In the genomic region with DNA sequence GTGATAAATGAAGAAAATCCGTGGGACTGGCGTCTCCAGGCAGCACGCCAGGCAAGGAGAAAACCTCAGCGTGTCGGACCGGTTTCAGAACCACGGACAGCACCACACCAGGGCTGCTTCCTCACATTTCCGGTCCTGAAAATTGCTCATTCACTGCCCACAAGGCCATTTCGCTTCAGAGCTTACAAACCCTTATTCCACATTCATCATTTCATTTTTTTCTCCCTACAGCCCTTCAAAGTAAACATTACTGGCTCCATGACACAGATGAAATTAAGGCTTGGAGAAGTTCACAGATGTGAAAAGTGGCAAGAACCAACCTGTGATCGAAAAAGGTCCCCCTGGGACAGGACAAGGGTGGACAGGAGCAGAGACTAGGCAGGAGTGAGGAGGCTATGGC, we compare ENCODE assay signal across 1 cellular context.
TF ChIP-seq lines count a peak whose summit lies in the region.

No MANE protein-coding gene starts in this region.

TF ChIP-seq in GM23338, 12 proteins besides CTCF, POLR2A, EP300 and RAD21 (continued from another document):
- TF ChIP-seq, protein P1, sequence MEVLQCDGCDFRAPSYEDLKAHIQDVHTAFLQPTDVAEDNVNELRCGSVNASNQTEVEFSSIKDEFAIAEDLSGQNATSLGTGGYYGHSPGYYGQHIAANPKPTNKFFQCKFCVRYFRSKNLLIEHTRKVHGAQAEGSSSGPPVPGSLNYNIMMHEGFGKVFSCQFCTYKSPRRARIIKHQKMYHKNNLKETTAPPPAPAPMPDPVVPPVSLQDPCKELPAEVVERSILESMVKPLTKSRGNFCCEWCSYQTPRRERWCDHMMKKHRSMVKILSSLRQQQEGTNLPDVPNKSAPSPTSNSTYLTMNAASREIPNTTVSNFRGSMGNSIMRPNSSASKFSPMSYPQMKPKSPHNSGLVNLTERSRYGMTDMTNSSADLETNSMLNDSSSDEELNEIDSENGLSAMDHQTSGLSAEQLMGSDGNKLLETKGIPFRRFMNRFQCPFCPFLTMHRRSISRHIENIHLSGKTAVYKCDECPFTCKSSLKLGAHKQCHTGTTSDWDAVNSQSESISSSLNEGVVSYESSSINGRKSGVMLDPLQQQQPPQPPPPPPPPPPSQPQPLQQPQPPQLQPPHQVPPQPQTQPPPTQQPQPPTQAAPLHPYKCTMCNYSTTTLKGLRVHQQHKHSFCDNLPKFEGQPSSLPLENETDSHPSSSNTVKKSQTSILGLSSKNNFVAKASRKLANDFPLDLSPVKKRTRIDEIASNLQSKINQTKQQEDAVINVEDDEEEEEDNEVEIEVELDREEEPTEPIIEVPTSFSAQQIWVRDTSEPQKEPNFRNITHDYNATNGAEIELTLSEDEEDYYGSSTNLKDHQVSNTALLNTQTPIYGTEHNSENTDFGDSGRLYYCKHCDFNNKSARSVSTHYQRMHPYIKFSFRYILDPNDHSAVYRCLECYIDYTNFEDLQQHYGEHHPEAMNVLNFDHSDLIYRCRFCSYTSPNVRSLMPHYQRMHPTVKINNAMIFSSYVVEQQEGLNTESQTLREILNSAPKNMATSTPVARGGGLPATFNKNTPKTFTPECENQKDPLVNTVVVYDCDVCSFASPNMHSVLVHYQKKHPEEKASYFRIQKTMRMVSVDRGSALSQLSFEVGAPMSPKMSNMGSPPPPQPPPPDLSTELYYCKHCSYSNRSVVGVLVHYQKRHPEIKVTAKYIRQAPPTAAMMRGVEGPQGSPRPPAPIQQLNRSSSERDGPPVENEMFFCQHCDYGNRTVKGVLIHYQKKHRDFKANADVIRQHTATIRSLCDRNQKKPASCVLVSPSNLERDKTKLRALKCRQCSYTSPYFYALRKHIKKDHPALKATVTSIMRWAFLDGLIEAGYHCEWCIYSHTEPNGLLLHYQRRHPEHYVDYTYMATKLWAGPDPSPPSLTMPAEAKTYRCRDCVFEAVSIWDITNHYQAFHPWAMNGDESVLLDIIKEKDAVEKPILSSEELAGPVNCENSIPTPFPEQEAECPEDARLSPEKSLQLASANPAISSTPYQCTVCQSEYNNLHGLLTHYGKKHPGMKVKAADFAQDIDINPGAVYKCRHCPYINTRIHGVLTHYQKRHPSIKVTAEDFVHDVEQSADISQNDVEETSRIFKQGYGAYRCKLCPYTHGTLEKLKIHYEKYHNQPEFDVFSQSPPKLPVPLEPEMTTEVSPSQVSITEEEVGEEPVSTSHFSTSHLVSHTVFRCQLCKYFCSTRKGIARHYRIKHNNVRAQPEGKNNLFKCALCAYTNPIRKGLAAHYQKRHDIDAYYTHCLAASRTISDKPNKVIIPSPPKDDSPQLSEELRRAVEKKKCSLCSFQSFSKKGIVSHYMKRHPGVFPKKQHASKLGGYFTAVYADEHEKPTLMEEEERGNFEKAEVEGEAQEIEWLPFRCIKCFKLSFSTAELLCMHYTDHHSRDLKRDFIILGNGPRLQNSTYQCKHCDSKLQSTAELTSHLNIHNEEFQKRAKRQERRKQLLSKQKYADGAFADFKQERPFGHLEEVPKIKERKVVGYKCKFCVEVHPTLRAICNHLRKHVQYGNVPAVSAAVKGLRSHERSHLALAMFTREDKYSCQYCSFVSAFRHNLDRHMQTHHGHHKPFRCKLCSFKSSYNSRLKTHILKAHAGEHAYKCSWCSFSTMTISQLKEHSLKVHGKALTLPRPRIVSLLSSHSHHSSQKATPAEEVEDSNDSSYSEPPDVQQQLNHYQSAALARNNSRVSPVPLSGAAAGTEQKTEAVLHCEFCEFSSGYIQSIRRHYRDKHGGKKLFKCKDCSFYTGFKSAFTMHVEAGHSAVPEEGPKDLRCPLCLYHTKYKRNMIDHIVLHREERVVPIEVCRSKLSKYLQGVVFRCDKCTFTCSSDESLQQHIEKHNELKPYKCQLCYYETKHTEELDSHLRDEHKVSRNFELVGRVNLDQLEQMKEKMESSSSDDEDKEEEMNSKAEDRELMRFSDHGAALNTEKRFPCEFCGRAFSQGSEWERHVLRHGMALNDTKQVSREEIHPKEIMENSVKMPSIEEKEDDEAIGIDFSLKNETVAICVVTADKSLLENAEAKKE (CRISPR knock-in tag; IDR thresholded peaks at IDR 0.05) = no peak
- TF ChIP-seq, protein P2, sequence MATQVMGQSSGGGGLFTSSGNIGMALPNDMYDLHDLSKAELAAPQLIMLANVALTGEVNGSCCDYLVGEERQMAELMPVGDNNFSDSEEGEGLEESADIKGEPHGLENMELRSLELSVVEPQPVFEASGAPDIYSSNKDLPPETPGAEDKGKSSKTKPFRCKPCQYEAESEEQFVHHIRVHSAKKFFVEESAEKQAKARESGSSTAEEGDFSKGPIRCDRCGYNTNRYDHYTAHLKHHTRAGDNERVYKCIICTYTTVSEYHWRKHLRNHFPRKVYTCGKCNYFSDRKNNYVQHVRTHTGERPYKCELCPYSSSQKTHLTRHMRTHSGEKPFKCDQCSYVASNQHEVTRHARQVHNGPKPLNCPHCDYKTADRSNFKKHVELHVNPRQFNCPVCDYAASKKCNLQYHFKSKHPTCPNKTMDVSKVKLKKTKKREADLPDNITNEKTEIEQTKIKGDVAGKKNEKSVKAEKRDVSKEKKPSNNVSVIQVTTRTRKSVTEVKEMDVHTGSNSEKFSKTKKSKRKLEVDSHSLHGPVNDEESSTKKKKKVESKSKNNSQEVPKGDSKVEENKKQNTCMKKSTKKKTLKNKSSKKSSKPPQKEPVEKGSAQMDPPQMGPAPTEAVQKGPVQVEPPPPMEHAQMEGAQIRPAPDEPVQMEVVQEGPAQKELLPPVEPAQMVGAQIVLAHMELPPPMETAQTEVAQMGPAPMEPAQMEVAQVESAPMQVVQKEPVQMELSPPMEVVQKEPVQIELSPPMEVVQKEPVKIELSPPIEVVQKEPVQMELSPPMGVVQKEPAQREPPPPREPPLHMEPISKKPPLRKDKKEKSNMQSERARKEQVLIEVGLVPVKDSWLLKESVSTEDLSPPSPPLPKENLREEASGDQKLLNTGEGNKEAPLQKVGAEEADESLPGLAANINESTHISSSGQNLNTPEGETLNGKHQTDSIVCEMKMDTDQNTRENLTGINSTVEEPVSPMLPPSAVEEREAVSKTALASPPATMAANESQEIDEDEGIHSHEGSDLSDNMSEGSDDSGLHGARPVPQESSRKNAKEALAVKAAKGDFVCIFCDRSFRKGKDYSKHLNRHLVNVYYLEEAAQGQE (IDR thresholded peaks at IDR 0.05; ENCODE audit: unreplicated experiment) = peak; percentile 86
TF ChIP-seq in GM23338: peak in this region for 2.
